Comparison of ENCODE assay signal across 16 cellular contexts in the genomic region with DNA sequence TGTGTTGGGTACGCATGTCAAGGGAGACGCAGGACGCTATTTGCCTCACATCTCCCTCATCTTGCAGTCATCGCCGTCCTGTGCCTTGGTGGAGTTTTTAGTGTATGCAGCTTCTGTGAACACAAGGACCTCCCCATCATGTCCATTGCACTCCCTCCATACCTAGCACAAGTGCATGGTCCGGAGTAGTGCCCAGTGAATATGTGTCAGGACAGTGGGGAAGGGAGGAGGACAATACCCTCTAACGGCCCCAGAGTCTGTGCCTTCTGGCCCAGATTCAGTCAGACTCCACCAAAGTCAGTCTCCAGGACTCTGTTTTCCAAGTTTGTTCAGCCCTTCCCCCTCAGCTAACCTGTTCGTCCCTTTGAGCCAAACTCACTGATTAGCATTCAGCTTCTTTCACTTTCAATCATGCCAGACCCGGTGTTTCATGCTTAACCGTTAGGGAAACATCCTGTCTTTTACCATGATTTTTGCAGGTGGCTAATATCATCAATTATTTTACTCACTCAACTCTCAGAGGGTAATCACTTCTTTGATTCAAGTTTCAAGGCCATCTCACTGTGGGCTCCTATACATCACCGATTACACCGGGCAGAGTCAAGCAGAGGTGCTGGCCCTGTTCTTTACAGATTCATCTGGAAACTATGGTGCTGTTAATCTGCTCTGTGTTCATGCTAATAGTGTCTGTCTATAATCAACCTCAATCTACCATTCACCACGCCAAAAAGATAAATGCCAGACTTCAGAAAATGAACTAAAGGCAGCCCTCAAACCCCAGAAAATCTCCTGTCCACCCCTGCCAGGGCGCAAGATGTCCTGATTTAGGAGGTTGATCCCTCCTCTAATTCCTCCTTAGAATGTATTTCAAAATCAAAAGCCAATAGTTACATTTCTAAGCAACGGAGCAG.
DNase-seq lines count a peak whose midpoint lies in the region; ATAC-seq and TF ChIP-seq lines count a peak whose summit lies in the region.
"Had no signal": no experiment of that assay in that cellular context is flagged by ENCODE, and none has a peak within 500 bp of the region (broad histone marks: within the 10 kb centered on the region; RNA-seq: fewer than 3 reads in every experiment).

No MANE protein-coding gene starts in this region.

- no peaks in the 10 kb centered on the region for H3K9me3 Mint-ChIP-seq in activated CD8-positive, alpha-beta T cell treated with anti-CD3 and anti-CD28 coated beads, Interleukin-2, amount 10 ng/mL, durations not matched to agents 7 days and 5 days (ENCODE audit: insufficient read depth)
- peaks cover 3% of the 10 kb centered on the region for H3K9me3 Mint-ChIP-seq in activated CD8-positive, alpha-beta T cell treated with anti-CD3 and anti-CD28 coated beads for 36 hours

- H3K4me1 Mint-ChIP-seq in activated CD8-positive, alpha-beta T cell treated with anti-CD3 and anti-CD28 coated beads, Interleukin-2, amount 10 ng/mL, durations not matched to agents 7 days and 5 days (ENCODE audit: low read depth) = peaks cover 7% of the 10 kb centered on the region
- H3K4me1 Mint-ChIP-seq in activated CD8-positive, alpha-beta T cell treated with anti-CD3 and anti-CD28 coated beads for 36 hours (ENCODE audit: low read depth) = no peaks in the 10 kb centered on the region
- H3K4me1 Mint-ChIP-seq: immature natural killer cell had no signal

- CTCF ChIA-PET in activated CD8-positive, alpha-beta T cell treated with anti-CD3 and anti-CD28 coated beads, Interleukin-2, amount 10 ng/mL, durations not matched to agents 7 days and 5 days (lab: Charles Lee) = no interaction called here
- CTCF ChIA-PET in activated CD8-positive, alpha-beta T cell treated with anti-CD3 and anti-CD28 coated beads for 36 hours (lab: Charles Lee) = interaction anchor here (1.0 kb wide), 1 partner anchor 9 kb away, joined by 3 read pairs; no protein-coding TSS in a partner anchor

- H3K4me3 ChIP-seq in Jurkat, Clone E6-1 (ENCODE audit: low read length) = no peak overlapping the region
- peak overlapping the region; percentile 38 to 54 for H3K4me3 ChIP-seq in stomach smooth muscle (ENCODE audit: low read length in 2 of 2)
- H3K4me3 ChIP-seq: A549, Peyer's patch, transverse colon had no signal

- no peaks in the 10 kb centered on the region for H3K27me3 ChIP-seq in stomach smooth muscle (ENCODE audit: control insufficient read depth in 1 of 2, insufficient read depth in 2 of 2, low read length in 2 of 2)
- H3K27me3 ChIP-seq: Peyer's patch, transverse colon had no signal

- no peak overlapping the region for H3K27ac Mint-ChIP-seq in activated CD8-positive, alpha-beta T cell treated with anti-CD3 and anti-CD28 coated beads, Interleukin-2, amount 10 ng/mL, durations not matched to agents 7 days and 5 days
- H3K27ac Mint-ChIP-seq in activated CD8-positive, alpha-beta T cell treated with anti-CD3 and anti-CD28 coated beads for 36 hours = no peak overlapping the region
- H3K27ac Mint-ChIP-seq: immature natural killer cell had no signal

- intact Hi-C loops in activated CD8-positive, alpha-beta T cell treated with anti-CD3 and anti-CD28 coated beads for 36 hours (cut with micrococcal nuclease) = no loop called here

- POLR2A ChIA-PET in activated CD8-positive, alpha-beta T cell treated with anti-CD3 and anti-CD28 coated beads, Interleukin-2, amount 10 ng/mL, durations not matched to agents 7 days and 5 days (lab: Charles Lee) = interaction anchor here (0.6 kb wide), 1 partner anchor 21 kb away, joined by 3 read pairs; no protein-coding TSS in a partner anchor
- POLR2A ChIA-PET in activated CD8-positive, alpha-beta T cell treated with anti-CD3 and anti-CD28 coated beads for 36 hours (lab: Charles Lee) = no interaction called here

- H3K36me3 ChIP-seq in stomach smooth muscle (ENCODE audit: control insufficient read depth in 2 of 2, insufficient read depth in 2 of 2, low read length in 2 of 2) = no peaks in the 10 kb centered on the region
- H3K36me3 ChIP-seq: Peyer's patch, transverse colon had no signal

- peaks cover 19% of the 10 kb centered on the region for H3K4me1 ChIP-seq in stomach smooth muscle (ENCODE audit: control insufficient read depth, insufficient read depth, low read length)
- H3K4me1 ChIP-seq: A549, parathyroid adenoma, Peyer's patch, transverse colon had no signal

- TF ChIP-seq CTCF in activated CD8-positive, alpha-beta T cell treated with anti-CD3 and anti-CD28 coated beads for 36 hours (IDR thresholded peaks at IDR 0.05) = no peak

- H3K27ac ChIP-seq in stomach smooth muscle (ENCODE audit: low read length) = peak overlapping the region; percentile 49
- H3K27ac ChIP-seq: A549, parathyroid adenoma, Peyer's patch, transverse colon had no signal

- peaks cover 3% of the 10 kb centered on the region for H3K27me3 Mint-ChIP-seq in activated CD8-positive, alpha-beta T cell treated with anti-CD3 and anti-CD28 coated beads, Interleukin-2, amount 10 ng/mL, durations not matched to agents 7 days and 5 days (ENCODE audit: low read depth)
- H3K27me3 Mint-ChIP-seq in activated CD8-positive, alpha-beta T cell treated with anti-CD3 and anti-CD28 coated beads for 36 hours = no peaks in the 10 kb centered on the region

- DNase-seq in activated CD8-positive, alpha-beta T cell treated with anti-CD3 and anti-CD28 coated beads, Interleukin-2, amount 10 ng/mL, durations not matched to agents 7 days and 5 days = no peak
- no peak for DNase-seq in activated CD8-positive, alpha-beta T cell treated with anti-CD3 and anti-CD28 coated beads for 36 hours
- DNase-seq in Jurkat, Clone E6-1 (ENCODE audit: low read depth, low spot score) = peak; percentile 26
- no peak for DNase-seq in foreskin melanocyte
- no peak for DNase-seq in NCI-H1417 treated with DMSO at 0.1 percent for 48 hours (lab: John Stamatoyannopoulos, UW)
- DNase-seq: activated CD4-positive, alpha-beta T cell treated with anti-CD3 and anti-CD28 coated beads for 48 hours; activated effector memory CD4-positive, alpha-beta T cell treated with anti-CD3 and anti-CD28 coated beads, Interleukin-2, amount 50 U/mL, for 16 hours; effector CD8-positive, alpha-beta T cell; immature natural killer cell; Peyer's patch; transverse colon had no signal

- peak; percentile 11 for ATAC-seq in activated CD8-positive, alpha-beta T cell treated with anti-CD3 and anti-CD28 coated beads, Interleukin-2, amount 10 ng/mL, durations not matched to agents 7 days and 5 days
- ATAC-seq in activated CD8-positive, alpha-beta T cell treated with anti-CD3 and anti-CD28 coated beads for 36 hours = no peak
- peak; percentile 77 for ATAC-seq in GM21515 (IDR thresholded peaks at IDR 0.05; ENCODE audit: unreplicated experiment)
- ATAC-seq in GM19035 (IDR thresholded peaks at IDR 0.05; ENCODE audit: unreplicated experiment) = no peak
- ATAC-seq: A549 had no signal

- no peak overlapping the region for H3K4me3 Mint-ChIP-seq in activated CD8-positive, alpha-beta T cell treated with anti-CD3 and anti-CD28 coated beads, Interleukin-2, amount 10 ng/mL, durations not matched to agents 7 days and 5 days
- H3K4me3 Mint-ChIP-seq in activated CD8-positive, alpha-beta T cell treated with anti-CD3 and anti-CD28 coated beads for 36 hours = no peak overlapping the region
- H3K4me3 Mint-ChIP-seq: immature natural killer cell had no signal

- no peaks in the 10 kb centered on the region for H3K9me3 ChIP-seq in stomach smooth muscle (ENCODE audit: control insufficient read depth in 2 of 2, low read length in 2 of 2)
- H3K9me3 ChIP-seq: A549, Peyer's patch, transverse colon had no signal

- H3K9ac ChIP-seq in stomach smooth muscle (ENCODE audit: low read length in 2 of 2) = peak overlapping the region; percentile 1 to 30
- H3K9ac ChIP-seq: parathyroid adenoma had no signal

- no peaks in the 10 kb centered on the region for H3K36me3 Mint-ChIP-seq in activated CD8-positive, alpha-beta T cell treated with anti-CD3 and anti-CD28 coated beads, Interleukin-2, amount 10 ng/mL, durations not matched to agents 7 days and 5 days (ENCODE audit: low read depth)
- H3K36me3 Mint-ChIP-seq in activated CD8-positive, alpha-beta T cell treated with anti-CD3 and anti-CD28 coated beads for 36 hours (ENCODE audit: low read depth) = no peaks in the 10 kb centered on the region
- H3K36me3 Mint-ChIP-seq: immature natural killer cell had no signal

Comparison
In these comparisons a context has a peak if more than half of its experiments do, and no peak if none do; other contexts are left out.
1. ATAC-seq: peak in activated CD8-positive, alpha-beta T cell treated with anti-CD3 and anti-CD28 coated beads, Interleukin-2, amount 10 ng/mL, durations not matched to agents 7 days and 5 days (single experiment) and GM21515 (single experiment); none in activated CD8-positive, alpha-beta T cell treated with anti-CD3 and anti-CD28 coated beads for 36 hours (single experiment) and GM19035 (single experiment).